1 cellular context compared by ENCODE assay signal in the genomic region with DNA sequence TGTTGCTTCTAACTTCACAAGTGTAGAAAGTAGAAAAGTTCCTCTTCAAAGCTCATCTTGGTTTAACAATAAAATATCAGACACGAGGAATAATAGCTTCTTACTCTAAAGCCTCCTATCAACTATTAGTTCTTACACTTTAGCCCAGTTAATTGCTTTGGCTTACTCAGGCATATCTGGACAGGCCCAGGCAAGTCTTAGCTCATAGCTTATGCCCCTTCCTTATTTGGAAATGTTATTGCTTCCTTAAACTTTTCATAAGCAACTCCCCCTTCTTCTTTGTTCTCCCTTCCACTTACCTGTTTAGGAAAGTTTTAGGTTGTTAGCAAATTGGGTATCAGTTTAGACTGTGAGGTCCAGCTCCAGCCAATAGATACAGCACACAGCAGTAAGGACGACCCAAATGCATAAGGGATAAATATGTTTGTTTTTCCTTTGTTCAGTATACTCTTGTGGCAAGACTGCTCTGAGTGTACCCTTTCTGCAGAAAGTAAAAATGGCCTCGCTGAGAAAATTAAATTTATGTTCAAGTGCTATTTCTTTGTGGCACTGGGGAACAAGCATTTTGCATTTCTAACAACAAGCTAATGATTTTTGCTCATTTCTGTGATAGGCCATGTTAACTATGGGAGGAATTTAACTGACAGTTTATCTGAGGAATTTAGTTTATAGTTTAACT.
TF ChIP-seq lines count a peak whose summit lies in the region.

No MANE protein-coding gene starts in this region.

TF ChIP-seq in HCT116, 20 proteins besides CTCF, POLR2A, EP300 and RAD21 (continued from another document):
- TF ChIP-seq EGR1 (IDR thresholded peaks at IDR 0.05; ENCODE audit: low read depth) = no peak
- TF ChIP-seq EZH2 (IDR thresholded peaks at IDR 0.05) = no peak
- 0 out of 2 replicates have a peak, but pooled peaks have one; percentile 22 for TF ChIP-seq SRF (IDR thresholded peaks at IDR 0.05; ENCODE audit: low read depth)
- TF ChIP-seq ZNF274 (IDR thresholded peaks at IDR 0.05; ENCODE audit: low read depth, low read length) = no peak
- TF ChIP-seq SP1 (IDR thresholded peaks at IDR 0.05; ENCODE audit: low read depth) = no peak
- TF ChIP-seq CBX3 (IDR thresholded peaks at IDR 0.05; ENCODE audit: low read depth) = no peak
- no peak for TF ChIP-seq YY1 (IDR thresholded peaks at IDR 0.05; ENCODE audit: extremely low read depth, insufficient replicate concordance, low read depth, low read length)
